In the genomic region with DNA sequence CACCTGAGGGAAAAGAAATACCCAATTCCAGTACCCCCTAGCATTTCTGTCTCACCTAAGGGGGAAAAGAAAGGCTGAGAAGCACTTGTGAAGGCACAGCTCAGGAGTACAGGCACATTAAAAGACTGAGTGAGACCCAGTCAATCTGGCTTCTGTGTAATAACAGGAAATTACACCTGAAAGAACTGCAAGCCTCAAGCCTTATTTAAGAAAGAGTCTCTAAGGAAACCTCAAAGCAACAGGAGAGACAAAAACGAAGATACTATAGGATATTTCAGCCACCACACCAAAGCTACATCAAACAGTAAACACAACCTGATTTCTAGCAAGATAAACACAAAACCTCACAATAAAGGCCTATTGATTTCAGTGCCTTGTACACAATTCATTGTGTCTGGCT, we compare ENCODE assay signal across 13 cellular contexts.
"Had no signal": no experiment of that assay in that cellular context is flagged by ENCODE, and none has a peak within 500 bp of the region (broad histone marks: within the 10 kb centered on the region; RNA-seq: fewer than 3 reads in every experiment).

No MANE protein-coding gene starts in this region.

- H3K27me3 ChIP-seq: cardiac muscle cell, gastrocnemius medialis, left lung, upper lobe of right lung had no signal

- H3K9me3 ChIP-seq: gastrocnemius medialis, left lung, upper lobe of right lung had no signal

- H3K4me3 Mint-ChIP-seq: nephron progenitor cell had no signal

- ATAC-seq: gastrocnemius medialis, left lung, upper lobe of right lung had no signal

- H3K4me3 ChIP-seq: cardiac muscle cell, gastrocnemius medialis, left lung, upper lobe of right lung had no signal

- DNase-seq: activated CD4-positive, alpha-beta T cell treated with anti-CD3 and anti-CD28 coated beads, Interleukin-2, amount 50 U/mL, for 4 hours; activated CD8-positive, alpha-beta memory T cell treated with anti-CD3 and anti-CD28 coated beads, Interleukin-2, amount 50 U/mL, for 48 hours; activated effector memory CD4-positive, alpha-beta T cell treated with anti-CD3 and anti-CD28 coated beads, Interleukin-2, amount 50 U/mL, for 16 hours; cortex of kidney; effector CD8-positive, alpha-beta T cell; gastrocnemius medialis; left lung; nephron progenitor cell; stimulated activated CD4-positive, alpha-beta T cell treated with anti-CD3 and anti-CD28 coated beads, Interleukin-12 subunit alpha, Interleukin-12 subunit beta, amount 100 ng/mL, for 4 hours; stimulated activated naive CD4-positive, alpha-beta T cell treated with Interleukin-2 at 50 U/mL for 16 hours; upper lobe of right lung had no signal

- H3K36me3 ChIP-seq: cardiac muscle cell, gastrocnemius medialis, left lung, upper lobe of right lung had no signal

- H3K27ac ChIP-seq: cardiac muscle cell, epithelial cell of prostate, gastrocnemius medialis, left lung, upper lobe of right lung had no signal

- H3K27ac Mint-ChIP-seq: nephron progenitor cell had no signal

- H3K4me1 ChIP-seq: gastrocnemius medialis, left lung, upper lobe of right lung had no signal
